Comparison of ENCODE assay signal across 21 cellular contexts in the genomic region with DNA sequence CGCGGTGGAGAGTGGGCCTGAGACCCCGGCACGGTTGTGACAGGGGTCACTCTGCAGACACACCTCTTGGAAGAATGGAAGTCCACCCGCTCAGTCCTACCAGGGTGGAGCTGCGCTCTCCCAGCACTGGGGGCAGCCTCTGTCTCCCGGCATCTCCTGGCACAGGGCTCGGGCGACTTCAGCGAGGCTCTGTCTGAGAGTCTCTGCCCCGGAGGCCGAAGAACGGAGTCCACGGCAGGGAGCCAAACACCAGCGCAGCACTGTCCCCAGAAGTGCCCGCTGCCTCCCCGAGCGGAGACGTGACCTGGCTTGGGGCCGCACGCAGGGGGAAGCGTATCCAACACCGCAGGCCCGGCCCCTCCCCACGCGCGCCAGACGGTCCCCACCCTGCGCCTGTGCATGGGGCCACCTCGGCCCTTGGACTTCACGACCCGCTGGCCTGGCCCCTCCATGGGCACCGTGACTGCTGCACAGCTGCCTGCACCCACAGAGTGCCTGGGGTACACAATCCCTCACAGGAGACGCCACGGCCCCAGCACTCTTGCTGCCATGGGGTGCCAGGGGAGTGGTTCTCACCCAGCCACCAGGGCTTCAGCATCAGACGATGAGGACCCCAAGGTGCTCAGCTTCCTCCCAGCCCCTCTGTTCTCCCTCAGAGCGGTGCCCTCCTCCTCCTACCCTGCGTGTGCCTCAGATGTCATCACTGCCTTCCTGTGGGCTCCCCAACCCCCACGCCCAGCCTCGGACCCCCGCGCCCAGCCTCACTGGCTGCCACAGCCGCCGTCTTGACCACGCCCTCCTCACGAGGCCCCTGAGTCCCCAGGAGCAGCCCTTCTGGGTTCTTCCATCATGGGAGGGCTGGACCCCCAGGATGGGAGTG. TPM values are rescaled to one million over a fixed set of nuclear protein-coding genes. Genes with fewer than 3 reads are reported as not detected.
DNase-seq lines count a peak whose midpoint lies in the region; ATAC-seq and TF ChIP-seq lines count a peak whose summit lies in the region.
"Had no signal": no experiment of that assay in that cellular context is flagged by ENCODE, and none has a peak within 500 bp of the region (broad histone marks: within the 10 kb centered on the region; RNA-seq: fewer than 3 reads in every experiment).

No MANE protein-coding gene starts in this region.

- H3K4me1 Mint-ChIP-seq in activated CD8-positive, alpha-beta T cell treated with anti-CD3 and anti-CD28 coated beads for 36 hours (ENCODE audit: low read depth) = peaks cover 6% of the 10 kb centered on the region
- H3K4me1 Mint-ChIP-seq in activated CD8-positive, alpha-beta T cell treated with anti-CD3 and anti-CD28 coated beads, Interleukin-2, amount 10 ng/mL, durations not matched to agents 7 days and 5 days (ENCODE audit: low read depth) = peaks cover 3% of the 10 kb centered on the region

- no peaks in the 10 kb centered on the region for H3K27me3 Mint-ChIP-seq in activated CD8-positive, alpha-beta T cell treated with anti-CD3 and anti-CD28 coated beads for 36 hours
- H3K27me3 Mint-ChIP-seq in activated CD8-positive, alpha-beta T cell treated with anti-CD3 and anti-CD28 coated beads, Interleukin-2, amount 10 ng/mL, durations not matched to agents 7 days and 5 days (ENCODE audit: low read depth) = no peaks in the 10 kb centered on the region
- H3K27me3 Mint-ChIP-seq: T-helper 17 cell had no signal

- peaks cover 2% of the 10 kb centered on the region for H3K36me3 Mint-ChIP-seq in activated CD8-positive, alpha-beta T cell treated with anti-CD3 and anti-CD28 coated beads for 36 hours (ENCODE audit: low read depth)
- peaks cover 3% of the 10 kb centered on the region for H3K36me3 Mint-ChIP-seq in activated CD8-positive, alpha-beta T cell treated with anti-CD3 and anti-CD28 coated beads, Interleukin-2, amount 10 ng/mL, durations not matched to agents 7 days and 5 days (ENCODE audit: low read depth)

- POLR2A ChIA-PET in activated CD8-positive, alpha-beta T cell treated with anti-CD3 and anti-CD28 coated beads for 36 hours (lab: Charles Lee) = interaction anchor here (0.6 to 1.2 kb wide), 3 partner anchors 9 to 15 kb away, joined by 3 read pairs; partner anchors contain the start of gene RNF223
- POLR2A ChIA-PET in activated CD8-positive, alpha-beta T cell treated with anti-CD3 and anti-CD28 coated beads, Interleukin-2, amount 10 ng/mL, durations not matched to agents 7 days and 5 days (lab: Charles Lee) = no interaction called here

- CTCF ChIA-PET in activated CD8-positive, alpha-beta T cell treated with anti-CD3 and anti-CD28 coated beads for 36 hours (lab: Charles Lee) = no interaction called here
- CTCF ChIA-PET in activated CD8-positive, alpha-beta T cell treated with anti-CD3 and anti-CD28 coated beads, Interleukin-2, amount 10 ng/mL, durations not matched to agents 7 days and 5 days (lab: Charles Lee) = no interaction called here

- peak; percentile 3 for DNase-seq in activated CD8-positive, alpha-beta T cell treated with anti-CD3 and anti-CD28 coated beads for 36 hours
- DNase-seq in activated CD8-positive, alpha-beta T cell treated with anti-CD3 and anti-CD28 coated beads, Interleukin-2, amount 10 ng/mL, durations not matched to agents 7 days and 5 days = no peak
- DNase-seq in GM10266 (ENCODE audit: extremely low spot score) = peak; percentile 30
- peak; percentile 46 for DNase-seq in islet precursor cell
- peak; percentile 58 for DNase-seq in sciatic nerve (ENCODE audit: low spot score)
- no peak for DNase-seq in NCI-H1436 (lab: John Stamatoyannopoulos, UW)
- no peak for DNase-seq in NCI-H2029 treated with DMSO at 0.1 percent for 48 hours (lab: John Stamatoyannopoulos, UW)
- DNase-seq: activated effector memory CD4-positive, alpha-beta T cell treated with anti-CD3 and anti-CD28 coated beads, Interleukin-2, amount 50 U/mL, for 16 hours; amygdala; C1 segment of cervical spinal cord; HCEC 1CT; NCI-H2171 treated with DMSO at 0.1 percent for 48 hours; NCI-H526 treated with DMSO at 0.1 percent for 48 hours; occipital lobe; stimulated activated naive CD4-positive, alpha-beta T cell treated with Interleukin-2 at 50 U/mL for 16 hours; T-helper 17 cell had no signal

- no peak for TF ChIP-seq CTCF in activated CD8-positive, alpha-beta T cell treated with anti-CD3 and anti-CD28 coated beads for 36 hours (IDR thresholded peaks at IDR 0.05)
- TF ChIP-seq CTCF in GM10266 (IDR thresholded peaks at IDR 0.05; ENCODE audit: control insufficient read depth, insufficient read depth, low read depth, missing control alignments) = no peak

- H3K9me3 Mint-ChIP-seq in activated CD8-positive, alpha-beta T cell treated with anti-CD3 and anti-CD28 coated beads for 36 hours = no peaks in the 10 kb centered on the region
- H3K9me3 Mint-ChIP-seq in activated CD8-positive, alpha-beta T cell treated with anti-CD3 and anti-CD28 coated beads, Interleukin-2, amount 10 ng/mL, durations not matched to agents 7 days and 5 days (ENCODE audit: insufficient read depth) = no peaks in the 10 kb centered on the region

- no peak for ATAC-seq in activated CD8-positive, alpha-beta T cell treated with anti-CD3 and anti-CD28 coated beads for 36 hours
- ATAC-seq in activated CD8-positive, alpha-beta T cell treated with anti-CD3 and anti-CD28 coated beads, Interleukin-2, amount 10 ng/mL, durations not matched to agents 7 days and 5 days = no peak
- ATAC-seq in sciatic nerve (no peak), HG02571 (IDR thresholded peaks at IDR 0.05; ENCODE audit: unreplicated experiment) (no peak)
- ATAC-seq: A549, esophagus mucosa, left lung, T-helper 17 cell had no signal

- intact Hi-C loops in activated CD8-positive, alpha-beta T cell treated with anti-CD3 and anti-CD28 coated beads for 36 hours (cut with micrococcal nuclease) = no loop called here
- intact Hi-C loops in sciatic nerve (cut with DNase I) = no loop called here

- H3K27ac Mint-ChIP-seq in activated CD8-positive, alpha-beta T cell treated with anti-CD3 and anti-CD28 coated beads for 36 hours = no peak overlapping the region
- H3K27ac Mint-ChIP-seq in activated CD8-positive, alpha-beta T cell treated with anti-CD3 and anti-CD28 coated beads, Interleukin-2, amount 10 ng/mL, durations not matched to agents 7 days and 5 days = no peak overlapping the region
- H3K27ac Mint-ChIP-seq: T-helper 17 cell had no signal

- H3K4me3 Mint-ChIP-seq in activated CD8-positive, alpha-beta T cell treated with anti-CD3 and anti-CD28 coated beads for 36 hours = no peak overlapping the region
- H3K4me3 Mint-ChIP-seq in activated CD8-positive, alpha-beta T cell treated with anti-CD3 and anti-CD28 coated beads, Interleukin-2, amount 10 ng/mL, durations not matched to agents 7 days and 5 days = no peak overlapping the region
- H3K4me3 Mint-ChIP-seq: T-helper 17 cell had no signal

RNA-seq across cellular contexts. Expression of gene RNF223, which starts 14.9 kb away (rescaled TPM):
- total RNA-seq in activated CD8-positive, alpha-beta T cell treated with anti-CD3 and anti-CD28 coated beads for 36 hours = not detected
- total RNA-seq in activated CD8-positive, alpha-beta T cell treated with anti-CD3 and anti-CD28 coated beads, Interleukin-2, amount 10 ng/mL, durations not matched to agents 7 days and 5 days = not detected
- not detected for total RNA-seq in sciatic nerve
- total RNA-seq: occipital lobe, OCI-LY7, T-helper 17 cell had no signal

RNA-seq across cellular contexts. Expression of gene C1orf159, which starts 26.8 kb away (rescaled TPM):
- total RNA-seq in activated CD8-positive, alpha-beta T cell treated with anti-CD3 and anti-CD28 coated beads for 36 hours = 10 to 100 TPM; 17.5 to 20.3 TPM
- 10 to 100 TPM; 24.5 to 26.8 TPM for total RNA-seq in activated CD8-positive, alpha-beta T cell treated with anti-CD3 and anti-CD28 coated beads, Interleukin-2, amount 10 ng/mL, durations not matched to agents 7 days and 5 days
- total RNA-seq in sciatic nerve = 12.0 TPM

Comparison
In these comparisons a context has a peak if more than half of its experiments do, and no peak if none do; other contexts are left out.
1. DNase-seq: peak in activated CD8-positive, alpha-beta T cell treated with anti-CD3 and anti-CD28 coated beads for 36 hours (single experiment), GM10266 (single experiment), islet precursor cell (single experiment) and sciatic nerve (single experiment); none in activated CD8-positive, alpha-beta T cell treated with anti-CD3 and anti-CD28 coated beads, Interleukin-2, amount 10 ng/mL, durations not matched to agents 7 days and 5 days (single experiment), NCI-H1436 (single experiment) and NCI-H2029 treated with DMSO at 0.1 percent for 48 hours (single experiment).